In the genomic region with DNA sequence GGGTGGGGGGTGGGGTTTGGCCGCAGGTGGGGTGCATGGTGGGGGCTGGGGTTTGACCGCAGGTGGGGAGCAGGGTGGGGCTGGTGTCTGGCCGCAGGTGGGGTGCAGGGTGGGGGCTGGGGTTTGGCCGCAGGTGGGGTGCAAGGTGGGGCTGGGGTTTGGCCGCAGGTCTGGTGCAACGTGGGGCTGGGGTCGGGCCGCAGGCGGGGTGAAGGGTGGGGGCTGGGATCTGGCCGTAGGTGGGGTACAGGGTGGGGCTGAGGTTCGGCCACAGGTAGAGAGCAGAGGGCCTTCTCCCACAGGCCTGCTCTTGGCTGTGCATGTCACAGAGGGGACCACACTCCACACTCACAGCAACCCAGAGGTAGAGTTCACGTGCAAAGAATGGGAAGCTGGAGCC, we compare ENCODE assay signal across 19 cellular contexts.
DNase-seq lines count a peak whose midpoint lies in the region; ATAC-seq, FAIRE-seq and TF ChIP-seq lines count a peak whose summit lies in the region.
"Had no signal": no experiment of that assay in that cellular context is flagged by ENCODE, and none has a peak within 500 bp of the region (broad histone marks: within the 10 kb centered on the region; RNA-seq: fewer than 3 reads in every experiment).

No MANE protein-coding gene starts in this region.

- no peaks in the 10 kb centered on the region for H3K27me3 ChIP-seq in RWPE2 (ENCODE audit: insufficient read depth, poor library complexity, severe bottlenecking)
- H3K27me3 ChIP-seq: BLaER1 had no signal

- H3K9ac ChIP-seq in kidney (ENCODE audit: low read length in 2 of 2) = no peak overlapping the region
- H3K9ac ChIP-seq: BLaER1 had no signal

- peak; percentile 76 for DNase-seq in DMS53 (lab: John Stamatoyannopoulos, UW)
- DNase-seq in DMS53 treated with DMSO at 0.1 percent for 48 hours (lab: John Stamatoyannopoulos, UW; ENCODE audit: unreplicated experiment) = no peak
- peak; percentile 20 for DNase-seq in RWPE2 (ENCODE audit: low spot score)
- peak; percentile 47 for DNase-seq in kidney
- DNase-seq in superior temporal gyrus (ENCODE audit: extremely low spot score) = no peak
- no peak for DNase-seq in natural killer cell
- DNase-seq: Calu3; CD8-positive, alpha-beta T cell; GF-D8; HCEC 1CT; KBM-7 had no signal

- no peaks in the 10 kb centered on the region for H3K4me1 Mint-ChIP-seq in stimulated activated memory B cell treated with anti-CD40 and anti-IgM and Interleukin-4, amounts not matched to agents 10 μg/mL and 1 μg/mL and 100 μg/mL, for 72 hours
- H3K4me1 Mint-ChIP-seq in natural killer cell = no peaks in the 10 kb centered on the region
- H3K4me1 Mint-ChIP-seq: IgD-negative memory B cell had no signal

- H3K9me3 ChIP-seq in RWPE2 (ENCODE audit: severe bottlenecking) = no peaks in the 10 kb centered on the region
- peaks cover under 1% of the 10 kb centered on the region in 2 donors for H3K9me3 ChIP-seq in kidney (ENCODE audit: control insufficient read depth in 1 of 2, low read length in 2 of 2)

- intact Hi-C loops in kidney (cut with DNase I) = no loop called here
- intact Hi-C loops in natural killer cell (cut with micrococcal nuclease) = no loop called here

- no peaks in the 10 kb centered on the region for H3K36me3 Mint-ChIP-seq in stimulated activated memory B cell treated with anti-CD40 and anti-IgM and Interleukin-4, amounts not matched to agents 10 μg/mL and 1 μg/mL and 100 μg/mL, for 72 hours
- H3K36me3 Mint-ChIP-seq in natural killer cell = no peaks in the 10 kb centered on the region
- H3K36me3 Mint-ChIP-seq: CD8-positive, alpha-beta T cell; IgD-negative memory B cell had no signal

- H3K27ac ChIP-seq in RWPE2 (ENCODE audit: poor library complexity, severe bottlenecking) (no peak overlapping the region), kidney (ENCODE audit: low read depth in 2 of 2, low read length in 2 of 2) (no peak overlapping the region)
- H3K27ac ChIP-seq: 22Rv1, BLaER1 had no signal

- TF ChIP-seq CTCF in RWPE2 (IDR thresholded peaks at IDR 0.05; ENCODE audit: poor library complexity, severe bottlenecking) = no peak
- no peak for TF ChIP-seq CTCF in kidney (IDR thresholded peaks at IDR 0.05; ENCODE audit: borderline replicate concordance, extremely low read depth, insufficient read depth)
- no peak for TF ChIP-seq CTCF in natural killer cell (IDR thresholded peaks at IDR 0.05)

- no peaks in the 10 kb centered on the region for H3K9me3 Mint-ChIP-seq in stimulated activated memory B cell treated with anti-CD40 and anti-IgM and Interleukin-4, amounts not matched to agents 10 μg/mL and 1 μg/mL and 100 μg/mL, for 72 hours
- no peaks in the 10 kb centered on the region for H3K9me3 Mint-ChIP-seq in natural killer cell
- H3K9me3 Mint-ChIP-seq: CD8-positive, alpha-beta T cell had no signal

- no peak overlapping the region for H3K4me3 Mint-ChIP-seq in stimulated activated memory B cell treated with anti-CD40 and anti-IgM and Interleukin-4, amounts not matched to agents 10 μg/mL and 1 μg/mL and 100 μg/mL, for 72 hours
- H3K4me3 Mint-ChIP-seq in natural killer cell = no peak overlapping the region
- H3K4me3 Mint-ChIP-seq: CD8-positive, alpha-beta T cell; IgD-negative memory B cell had no signal

- H3K27me3 Mint-ChIP-seq in stimulated activated memory B cell treated with anti-CD40 and anti-IgM and Interleukin-4, amounts not matched to agents 10 μg/mL and 1 μg/mL and 100 μg/mL, for 72 hours = no peaks in the 10 kb centered on the region
- no peaks in the 10 kb centered on the region for H3K27me3 Mint-ChIP-seq in natural killer cell (ENCODE audit: low read depth in 2 of 2)
- H3K27me3 Mint-ChIP-seq: IgD-negative memory B cell had no signal

- H3K4me1 ChIP-seq in RWPE2 (ENCODE audit: insufficient read depth, poor library complexity, severe bottlenecking) (no peaks in the 10 kb centered on the region), kidney (ENCODE audit: control insufficient read depth in 1 of 2, insufficient read depth in 1 of 2, low read depth in 1 of 2, low read length in 2 of 2) (no peaks in the 10 kb centered on the region)

- no peak overlapping the region for H3K27ac Mint-ChIP-seq in stimulated activated memory B cell treated with anti-CD40 and anti-IgM and Interleukin-4, amounts not matched to agents 10 μg/mL and 1 μg/mL and 100 μg/mL, for 72 hours
- no peak overlapping the region for H3K27ac Mint-ChIP-seq in natural killer cell
- H3K27ac Mint-ChIP-seq: CD8-positive, alpha-beta T cell; IgD-negative memory B cell had no signal

- ATAC-seq in RWPE2 (ENCODE audit: low read depth) = no peak
- ATAC-seq in stimulated activated memory B cell treated with anti-CD40 and anti-IgM and Interleukin-4, amounts not matched to agents 10 μg/mL and 1 μg/mL and 100 μg/mL, for 72 hours = peak; percentile 24
- ATAC-seq in HG03039 (IDR thresholded peaks at IDR 0.05; ENCODE audit: unreplicated experiment) = no peak
- ATAC-seq in natural killer cell = no peak
- ATAC-seq: CD8-positive, alpha-beta T cell; HepG2 had no signal

- H3K36me3 ChIP-seq in RWPE2 (ENCODE audit: low read depth) (no peaks in the 10 kb centered on the region), kidney (ENCODE audit: control insufficient read depth in 1 of 2, insufficient read depth in 2 of 2, low read length in 2 of 2) (no peaks in the 10 kb centered on the region)
- H3K36me3 ChIP-seq: BLaER1 had no signal

- FAIRE-seq in kidney (lab: Jason Lieb, UNC) = no peak
- FAIRE-seq: H54, HepG2, HTR-8/SVneo had no signal

- H3K4me3 ChIP-seq in RWPE2 (ENCODE audit: severe bottlenecking) (no peak overlapping the region), kidney (ENCODE audit: low read length in 2 of 2) (no peak overlapping the region)
- H3K4me3 ChIP-seq: BLaER1 had no signal

Comparison
In these comparisons a context has a peak if more than half of its experiments do, and no peak if none do; other contexts are left out.
1. DNase-seq: peak in DMS53 (single experiment), RWPE2 (single experiment) and kidney (single experiment); none in DMS53 treated with DMSO at 0.1 percent for 48 hours (single experiment), superior temporal gyrus (single experiment) and natural killer cell (single experiment).